ENCODE assay signal across 1 cellular context in the genomic region with DNA sequence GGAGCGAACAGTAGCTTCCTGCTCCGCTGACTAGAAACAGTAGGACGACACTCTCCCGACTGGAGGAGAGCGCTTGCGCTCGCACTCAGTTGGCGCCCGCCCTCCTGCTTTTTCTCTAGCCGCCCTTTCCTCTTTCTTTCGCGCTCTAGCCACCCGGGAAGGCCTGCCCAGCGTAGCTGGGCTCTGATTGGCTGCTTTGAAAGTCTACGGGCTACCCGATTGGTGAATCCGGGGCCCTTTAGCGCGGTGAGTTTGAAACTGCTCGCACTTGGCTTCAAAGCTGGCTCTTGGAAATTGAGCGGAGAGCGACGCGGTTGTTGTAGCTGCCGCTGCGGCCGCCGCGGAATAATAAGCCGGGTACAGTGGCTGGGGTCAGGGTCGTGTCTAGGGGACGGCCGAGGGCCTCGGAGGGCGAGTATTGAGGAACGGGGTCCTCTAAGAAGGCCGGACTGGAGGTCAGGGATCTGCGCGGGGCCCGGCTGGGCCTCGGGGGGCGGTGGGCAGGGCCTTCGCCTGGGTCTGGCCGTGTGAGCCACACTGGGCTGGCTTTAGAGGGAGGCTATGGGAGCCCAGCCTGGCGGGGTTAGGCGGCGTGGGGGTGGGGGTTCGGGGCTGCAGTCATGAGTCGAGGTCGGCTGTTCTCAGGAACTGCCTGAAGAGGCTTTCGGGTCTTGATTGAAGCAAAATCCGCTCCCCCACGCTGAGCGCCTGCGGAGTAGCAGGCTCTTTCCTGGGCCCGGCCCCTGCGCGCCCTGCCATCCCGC.
A peak's percentile ranks its signal among the peaks of the same experiment; 100 is the strongest.
TF ChIP-seq lines count a peak whose summit lies in the region.

TSS of gene CDK1 (plus strand) at position 265 of the 764 bp plus-strand sequence. CDS start 1,688 bp downstream, outside the sequence.

TF ChIP-seq in HepG2, 621 proteins besides CTCF, POLR2A, EP300 and RAD21 (continued from another document and continues in another):
- TF ChIP-seq THAP7 (CRISPR knock-in tag; IDR thresholded peaks at IDR 0.05) (no peak; the same call in 1 of the 2 replicates), ZFAT (CRISPR knock-in tag; conservative IDR thresholded peaks at IDR 0.05) (no peak), SCMH1 (CRISPR knock-in tag; IDR thresholded peaks at IDR 0.05; ENCODE audit: borderline replicate concordance) (no peak), CENPX (CRISPR knock-in tag; IDR thresholded peaks at IDR 0.05) (no peak), ZNF776 (CRISPR knock-in tag; IDR thresholded peaks at IDR 0.05) (no peak), ZNF615 (CRISPR knock-in tag; IDR thresholded peaks at IDR 0.05; ENCODE audit: borderline replicate concordance) (no peak), MAX (IDR thresholded peaks at IDR 0.05) (peak; percentile 36; the same call in 1 of the 2 replicates), PPARG (CRISPR knock-in tag; conservative IDR thresholded peaks at IDR 0.05) (no peak), KLF11 (CRISPR knock-in tag; IDR thresholded peaks at IDR 0.05) (0 out of 2 replicates have a peak, but pooled peaks have one; percentile 71), MEIS1 (CRISPR knock-in tag; IDR thresholded peaks at IDR 0.05; ENCODE audit: borderline replicate concordance) (no peak; the same call in 1 of the 2 replicates), BRCA1 (CRISPR knock-in tag; IDR thresholded peaks at IDR 0.05) (no peak), SNRNP70 (IDR thresholded peaks at IDR 0.05; ENCODE audit: low read depth, low read length) (no peak), STAG1 (CRISPR knock-in tag; IDR thresholded peaks at IDR 0.05) (no peak), ZNF670 (CRISPR knock-in tag; IDR thresholded peaks at IDR 0.05; ENCODE audit: borderline replicate concordance) (no peak), ZNF207 (IDR thresholded peaks at IDR 0.05; ENCODE audit: borderline replicate concordance) (no peak), NR2F1 (CRISPR knock-in tag; IDR thresholded peaks at IDR 0.05) (no peak), CEBPG (CRISPR knock-in tag; IDR thresholded peaks at IDR 0.05) (0 out of 2 replicates have a peak, but pooled peaks have one; percentile 4), SRSF4 (IDR thresholded peaks at IDR 0.05; ENCODE audit: low read depth, low read length, poor library complexity, severe bottlenecking) (no peak), ZNF550 (CRISPR knock-in tag; IDR thresholded peaks at IDR 0.05; ENCODE audit: borderline replicate concordance) (no peak), FOXP4 (CRISPR knock-in tag; IDR thresholded peaks at IDR 0.05) (no peak), NPAS2 (CRISPR knock-in tag; IDR thresholded peaks at IDR 0.05; ENCODE audit: borderline replicate concordance) (no peak), TP53 (CRISPR knock-in tag; conservative IDR thresholded peaks at IDR 0.05) (no peak), ELF4 (CRISPR knock-in tag; IDR thresholded peaks at IDR 0.05; ENCODE audit: borderline replicate concordance) (no peak), JUN (CRISPR knock-in tag; IDR thresholded peaks at IDR 0.05) (no peak), ZNF17 (CRISPR knock-in tag; IDR thresholded peaks at IDR 0.05) (no peak), U2AF2 (IDR thresholded peaks at IDR 0.05; ENCODE audit: low read depth, low read length) (no peak), HMGXB3 (CRISPR knock-in tag; IDR thresholded peaks at IDR 0.05; ENCODE audit: borderline replicate concordance) (no peak; the same call in 1 of the 2 replicates), ZUFSP (CRISPR knock-in tag; IDR thresholded peaks at IDR 0.05; ENCODE audit: borderline replicate concordance) (no peak), GABPB1 (CRISPR knock-in tag; IDR thresholded peaks at IDR 0.05) (peak; percentile 52), ZNF605 (CRISPR knock-in tag; IDR thresholded peaks at IDR 0.05) (peak; percentile 81), E2F2 (CRISPR knock-in tag; IDR thresholded peaks at IDR 0.05; ENCODE audit: borderline replicate concordance) (no peak), ZNF564 (CRISPR knock-in tag; IDR thresholded peaks at IDR 0.05) (peak; percentile 77; the same call in 1 of the 2 replicates)
- TF ChIP-seq, protein P1, sequence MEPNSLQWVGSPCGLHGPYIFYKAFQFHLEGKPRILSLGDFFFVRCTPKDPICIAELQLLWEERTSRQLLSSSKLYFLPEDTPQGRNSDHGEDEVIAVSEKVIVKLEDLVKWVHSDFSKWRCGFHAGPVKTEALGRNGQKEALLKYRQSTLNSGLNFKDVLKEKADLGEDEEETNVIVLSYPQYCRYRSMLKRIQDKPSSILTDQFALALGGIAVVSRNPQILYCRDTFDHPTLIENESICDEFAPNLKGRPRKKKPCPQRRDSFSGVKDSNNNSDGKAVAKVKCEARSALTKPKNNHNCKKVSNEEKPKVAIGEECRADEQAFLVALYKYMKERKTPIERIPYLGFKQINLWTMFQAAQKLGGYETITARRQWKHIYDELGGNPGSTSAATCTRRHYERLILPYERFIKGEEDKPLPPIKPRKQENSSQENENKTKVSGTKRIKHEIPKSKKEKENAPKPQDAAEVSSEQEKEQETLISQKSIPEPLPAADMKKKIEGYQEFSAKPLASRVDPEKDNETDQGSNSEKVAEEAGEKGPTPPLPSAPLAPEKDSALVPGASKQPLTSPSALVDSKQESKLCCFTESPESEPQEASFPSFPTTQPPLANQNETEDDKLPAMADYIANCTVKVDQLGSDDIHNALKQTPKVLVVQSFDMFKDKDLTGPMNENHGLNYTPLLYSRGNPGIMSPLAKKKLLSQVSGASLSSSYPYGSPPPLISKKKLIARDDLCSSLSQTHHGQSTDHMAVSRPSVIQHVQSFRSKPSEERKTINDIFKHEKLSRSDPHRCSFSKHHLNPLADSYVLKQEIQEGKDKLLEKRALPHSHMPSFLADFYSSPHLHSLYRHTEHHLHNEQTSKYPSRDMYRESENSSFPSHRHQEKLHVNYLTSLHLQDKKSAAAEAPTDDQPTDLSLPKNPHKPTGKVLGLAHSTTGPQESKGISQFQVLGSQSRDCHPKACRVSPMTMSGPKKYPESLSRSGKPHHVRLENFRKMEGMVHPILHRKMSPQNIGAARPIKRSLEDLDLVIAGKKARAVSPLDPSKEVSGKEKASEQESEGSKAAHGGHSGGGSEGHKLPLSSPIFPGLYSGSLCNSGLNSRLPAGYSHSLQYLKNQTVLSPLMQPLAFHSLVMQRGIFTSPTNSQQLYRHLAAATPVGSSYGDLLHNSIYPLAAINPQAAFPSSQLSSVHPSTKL (CRISPR knock-in tag; IDR thresholded peaks at IDR 0.05), result no peak
- TF ChIP-seq, protein P2, sequence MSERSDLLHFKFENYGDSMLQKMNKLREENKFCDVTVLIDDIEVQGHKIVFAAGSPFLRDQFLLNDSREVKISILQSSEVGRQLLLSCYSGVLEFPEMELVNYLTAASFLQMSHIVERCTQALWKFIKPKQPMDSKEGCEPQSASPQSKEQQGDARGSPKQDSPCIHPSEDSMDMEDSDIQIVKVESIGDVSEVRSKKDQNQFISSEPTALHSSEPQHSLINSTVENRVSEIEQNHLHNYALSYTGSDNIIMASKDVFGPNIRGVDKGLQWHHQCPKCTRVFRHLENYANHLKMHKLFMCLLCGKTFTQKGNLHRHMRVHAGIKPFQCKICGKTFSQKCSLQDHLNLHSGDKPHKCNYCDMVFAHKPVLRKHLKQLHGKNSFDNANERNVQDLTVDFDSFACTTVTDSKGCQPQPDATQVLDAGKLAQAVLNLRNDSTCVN (CRISPR knock-in tag; IDR thresholded peaks at IDR 0.05; ENCODE audit: borderline replicate concordance), result 0 out of 2 replicates have a peak, but pooled peaks have one; percentile 13
- TF ChIP-seq, protein P3, sequence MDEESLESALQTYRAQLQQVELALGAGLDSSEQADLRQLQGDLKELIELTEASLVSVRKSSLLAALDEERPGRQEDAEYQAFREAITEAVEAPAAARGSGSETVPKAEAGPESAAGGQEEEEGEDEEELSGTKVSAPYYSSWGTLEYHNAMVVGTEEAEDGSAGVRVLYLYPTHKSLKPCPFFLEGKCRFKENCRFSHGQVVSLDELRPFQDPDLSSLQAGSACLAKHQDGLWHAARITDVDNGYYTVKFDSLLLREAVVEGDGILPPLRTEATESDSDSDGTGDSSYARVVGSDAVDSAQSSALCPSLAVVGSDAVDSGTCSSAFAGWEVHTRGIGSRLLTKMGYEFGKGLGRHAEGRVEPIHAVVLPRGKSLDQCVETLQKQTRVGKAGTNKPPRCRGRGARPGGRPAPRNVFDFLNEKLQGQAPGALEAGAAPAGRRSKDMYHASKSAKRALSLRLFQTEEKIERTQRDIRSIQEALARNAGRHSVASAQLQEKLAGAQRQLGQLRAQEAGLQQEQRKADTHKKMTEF (CRISPR knock-in tag; IDR thresholded peaks at IDR 0.05), result peak; percentile 56
